ENCODE assay signal across 9 cellular contexts in the genomic region with DNA sequence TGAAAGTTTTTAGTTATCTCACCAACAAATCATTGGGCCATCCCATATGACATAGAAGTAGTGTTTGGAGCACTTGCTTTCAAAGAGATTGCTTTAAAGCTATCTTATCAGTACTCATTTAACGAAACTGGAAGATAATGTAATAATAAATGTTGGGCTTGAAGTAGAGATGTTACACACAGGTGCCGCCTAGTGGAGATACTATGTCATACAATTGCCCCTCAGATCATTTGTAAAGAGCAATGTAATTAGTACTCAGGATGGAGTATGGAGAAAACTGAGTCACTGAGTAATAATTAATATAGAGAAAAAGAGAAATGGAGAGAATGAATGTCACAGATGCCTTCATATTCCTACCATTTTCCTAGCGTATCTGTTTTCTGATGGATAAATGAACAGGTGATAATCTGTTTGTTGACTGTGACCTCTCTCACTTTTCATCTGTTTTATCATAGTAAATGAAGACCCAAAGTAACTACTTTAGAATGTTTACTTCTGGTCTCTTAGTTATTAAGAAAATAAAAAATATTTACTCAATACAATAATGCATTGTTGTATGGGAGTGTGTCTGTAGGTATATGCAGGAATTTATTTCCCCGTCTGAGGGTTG.
A peak's percentile ranks its signal among the peaks of the same experiment; 100 is the strongest.
DNase-seq lines count a peak whose midpoint lies in the region; ATAC-seq and TF ChIP-seq lines count a peak whose summit lies in the region.
"Had no signal": no experiment of that assay in that cellular context is flagged by ENCODE, and none has a peak within 500 bp of the region (broad histone marks: within the 10 kb centered on the region; RNA-seq: fewer than 3 reads in every experiment).

No MANE protein-coding gene starts in this region.

- H3K36me3 ChIP-seq in Karpas-422 (ENCODE audit: insufficient read depth, low read length) (no peaks in the 10 kb centered on the region), mammary epithelial cell (ENCODE audit: insufficient read depth, low read length) (no peaks in the 10 kb centered on the region), left lung (no peaks in the 10 kb centered on the region), tibial nerve (no peaks in the 10 kb centered on the region)

- no peaks in the 10 kb centered on the region for H3K9me3 ChIP-seq in Karpas-422 (ENCODE audit: low read length)
- H3K9me3 ChIP-seq in mammary epithelial cell (replicated peaks; ENCODE audit: insufficient read depth, low read length) = no peaks in the 10 kb centered on the region
- no peaks in the 10 kb centered on the region for H3K9me3 ChIP-seq in left lung
- no peaks in the 10 kb centered on the region for H3K9me3 ChIP-seq in tibial nerve

- H3K27ac ChIP-seq in Karpas-422 (ENCODE audit: low read length) (no peak overlapping the region), mammary epithelial cell (ENCODE audit: insufficient read depth, low read depth, low read length) (no peak overlapping the region), left lung (no peak overlapping the region), tibial nerve (no peak overlapping the region)

- no peak for TF ChIP-seq EP300 in tibial nerve (IDR thresholded peaks at IDR 0.05)

- H3K27me3 ChIP-seq in Karpas-422 (ENCODE audit: low read length) (no peaks in the 10 kb centered on the region; the same call in 1 of the 2 replicates), mammary epithelial cell (ENCODE audit: insufficient read depth, low read length) (no peaks in the 10 kb centered on the region), left lung (no peaks in the 10 kb centered on the region), tibial nerve (no peaks in the 10 kb centered on the region)

- H3K4me3 ChIP-seq in Karpas-422 (ENCODE audit: low read length) = no peak overlapping the region
- no peak overlapping the region for H3K4me3 ChIP-seq in mammary epithelial cell (replicated peaks in 1 of 3; ENCODE audit: insufficient read depth in 1 of 3, low read depth in 2 of 3, low read length in 3 of 3)
- H3K4me3 ChIP-seq in left lung = no peak overlapping the region
- no peak overlapping the region for H3K4me3 ChIP-seq in tibial nerve

- WGBS in mammary epithelial cell (ENCODE audit: low coverage, missing lambda C conversion rate) = 27% methylated on average over 4 of the region's 4 CpGs
- WGBS in tibial nerve, 2 donors = 25 to 26% methylated on average over 4 of the region's 4 CpGs

- BruUV-seq in mammary epithelial cell (replicated peaks; lab: Mats Ljungman, UMichigan) = no TSS peak

- TF ChIP-seq POLR2A in tibial nerve (IDR thresholded peaks at IDR 0.05) = no peak

- no peak overlapping the region for H3K9ac ChIP-seq in Karpas-422 (ENCODE audit: low read length)
- no peak overlapping the region for H3K9ac ChIP-seq in mammary epithelial cell (ENCODE audit: insufficient read depth, low read length)

- peak; percentile 43 to 53 for ATAC-seq in activated CD4-positive, CD25-positive, alpha-beta regulatory T cell treated with anti-CD3 and anti-CD28 coated beads, Interleukin-2, amount 50 U/mL, for 24 hours
- ATAC-seq in left lung (peak; percentile 81), GM19324 (IDR thresholded peaks at IDR 0.05; ENCODE audit: low FRiP score, unreplicated experiment) (no peak)
- ATAC-seq: stimulated activated naive CD8-positive, alpha-beta T cell treated with anti-CD3 and anti-CD28 coated beads, Interleukin-15, amount 100 ng/mL, for 72 hours had no signal

- in situ Hi-C loops in mammary epithelial cell (cut with MboI; ENCODE audit: low sequenced_read_pairs in 2 of 2) = no loop called here

- no peak overlapping the region for H3K4me2 ChIP-seq in Karpas-422 (ENCODE audit: low read depth, low read length, poor library complexity, severe bottlenecking)
- H3K4me2 ChIP-seq in mammary epithelial cell (ENCODE audit: insufficient read depth, low read depth, low read length) = peak overlapping the region; percentile 71

- H4K20me1 ChIP-seq in Karpas-422 (ENCODE audit: insufficient read depth, low read depth, low read length) (no peaks in the 10 kb centered on the region), mammary epithelial cell (ENCODE audit: insufficient read depth, low read length) (no peaks in the 10 kb centered on the region)

- no peaks in the 10 kb centered on the region for H3K9me2 ChIP-seq in Karpas-422 (replicated peaks; ENCODE audit: insufficient read depth, low read length)

- H3K4me1 ChIP-seq in Karpas-422 (ENCODE audit: low read length) (no peaks in the 10 kb centered on the region), mammary epithelial cell (ENCODE audit: insufficient read depth, low read length) (no peaks in the 10 kb centered on the region), left lung (no peaks in the 10 kb centered on the region), tibial nerve (no peaks in the 10 kb centered on the region)

- TF ChIP-seq CTCF in mammary epithelial cell (conservative IDR thresholded peaks at IDR 0.05 in 1 of 2, IDR thresholded peaks at IDR 0.05 in 1 of 2; ENCODE audit: extremely low read depth in 1 of 2, insufficient read depth in 1 of 2, low read depth in 1 of 2, low read length in 2 of 2) (peak; percentile 80 to 90), left lung (IDR thresholded peaks at IDR 0.05) (peak; percentile 76 to 78), tibial nerve (IDR thresholded peaks at IDR 0.05) (peak; percentile 49 to 65 (median 49))

- CTCF ChIA-PET in mammary epithelial cell (lab: Charles Lee; ENCODE audit: low non-redundant PET) = interaction anchor here (0.6 kb wide), 4 partner anchors 90 to 403 kb away, joined by 3 to 35 read pairs (median 4); no protein-coding TSS in a partner anchor

- DNase-seq in activated CD4-positive, CD25-positive, alpha-beta regulatory T cell (lab: John Stamatoyannopoulos, UW) = no peak
- DNase-seq in Karpas-422 = peak; percentile 77
- peak; percentile 57 for DNase-seq in RPMI8226
- DNase-seq in mammary epithelial cell = peak; percentile 35
- no peak for DNase-seq in left lung
- DNase-seq in tibial nerve (ENCODE audit: low spot score in 2 of 2) = peak in 1 of 2 donors; percentile 42

- H3K79me2 ChIP-seq in Karpas-422 (ENCODE audit: low read length) (no peaks in the 10 kb centered on the region), mammary epithelial cell (ENCODE audit: insufficient read depth, low read length) (no peaks in the 10 kb centered on the region)

- dilution Hi-C loops in mammary epithelial cell (cut with HindIII; ENCODE audit: low sequenced_read_pairs) = no loop called here

- intact Hi-C loops in mammary epithelial cell (cut with micrococcal nuclease) = loop anchor here (1.0 to 5.0 kb wide), 5 partner anchors 89 to 440 kb away; no protein-coding TSS in a partner anchor
- intact Hi-C loops in left lung (cut with DNase I) = no loop called here

- H2AFZ ChIP-seq in Karpas-422 (ENCODE audit: low read length) (no peak overlapping the region), mammary epithelial cell (ENCODE audit: low read depth, low read length) (no peak overlapping the region)

Comparison
In these comparisons a context has a peak if more than half of its experiments do, and no peak if none do; other contexts are left out.
1. DNase-seq: peak in Karpas-422 (single experiment), RPMI8226 (single experiment) and mammary epithelial cell (single experiment); none in activated CD4-positive, CD25-positive, alpha-beta regulatory T cell (0 of 4) and left lung (0 of 2).
2. Peak in every context shown above with its lines, with median percentiles within 50 percentile points of each other: CTCF ChIP-seq.